ENCODE assay signal across 8 cellular contexts in the genomic region with DNA sequence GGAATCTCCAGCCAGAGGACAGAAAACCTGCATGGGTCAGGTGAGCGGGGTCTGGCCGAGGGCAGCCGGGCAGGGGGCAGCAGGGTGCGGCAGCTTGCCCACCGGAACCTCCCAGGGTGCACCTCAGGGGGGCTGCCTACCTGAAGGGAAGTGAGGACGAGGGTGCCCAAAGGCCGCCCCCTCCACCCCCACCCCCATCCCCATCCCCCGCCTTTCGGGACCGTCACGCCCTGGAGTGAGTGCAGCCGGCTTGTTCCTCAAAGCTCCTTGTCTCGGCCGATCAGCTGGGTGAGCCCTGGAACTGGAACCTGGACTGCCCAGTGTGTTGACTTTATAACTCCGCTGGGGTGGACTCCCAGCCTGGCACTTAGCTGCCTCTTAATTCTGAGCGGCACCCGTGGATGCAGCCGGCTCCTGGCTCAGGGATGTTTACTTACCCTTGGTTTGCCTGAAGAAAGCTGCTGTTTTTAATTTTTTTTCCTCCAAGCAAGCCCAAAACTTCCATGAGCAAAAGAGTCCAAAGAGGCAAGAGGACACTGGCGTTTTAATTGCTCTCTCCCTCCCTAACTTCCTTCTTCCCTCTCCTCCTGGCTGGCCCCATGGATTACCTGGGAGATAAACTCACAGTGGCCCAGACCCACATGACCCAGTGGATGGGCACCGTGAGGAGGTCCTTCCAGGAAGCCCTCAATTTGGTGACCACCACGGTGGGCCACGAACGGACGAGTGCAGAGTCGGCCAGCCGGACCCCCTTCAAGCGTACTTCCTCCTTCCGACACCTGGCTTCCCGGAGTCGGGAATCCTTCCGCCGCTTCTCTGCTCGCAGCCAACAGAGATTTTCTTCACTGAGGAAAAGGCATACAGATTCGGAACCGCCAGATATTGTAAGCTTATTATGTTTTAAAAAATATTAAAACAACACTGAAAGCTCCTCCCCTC.
A peak's percentile ranks its signal among the peaks of the same experiment; 100 is the strongest.
DNase-seq lines count a peak whose midpoint lies in the region; ATAC-seq and TF ChIP-seq lines count a peak whose summit lies in the region.

No MANE protein-coding gene starts in this region.

- peaks cover 0 to 6% (median 0%) of the 10 kb centered on the region in 3 donors for H3K9me3 Mint-ChIP-seq in IgD-negative memory B cell

- TF ChIP-seq CTCF in BE2C (IDR thresholded peaks at IDR 0.05; ENCODE audit: low read depth, low read length) = no peak
- no peak for TF ChIP-seq CTCF in choroid plexus epithelial cell (conservative IDR thresholded peaks at IDR 0.05; ENCODE audit: low read depth, low read length)
- no peak for TF ChIP-seq CTCF in lung (IDR thresholded peaks at IDR 0.05; ENCODE audit: control extremely low read depth, extremely low read depth)
- TF ChIP-seq CTCF in thyroid gland (IDR thresholded peaks at IDR 0.05) = no peak

- peak overlapping the region in 1 of 2 donors; percentile 92 for H3K27ac ChIP-seq in lung (ENCODE audit: low read depth in 1 of 2, low read length in 1 of 2)
- H3K27ac ChIP-seq in thyroid gland = peak overlapping the region; percentile 86 to 93 (median 87)

- H3K27me3 ChIP-seq in BE2C (no peaks in the 10 kb centered on the region), lung (ENCODE audit: control insufficient read depth, insufficient read depth) (no peaks in the 10 kb centered on the region), thyroid gland (no peaks in the 10 kb centered on the region)

- intact Hi-C loops in thyroid gland (cut with DNase I) = loop anchor here (10.0 kb wide), 1 partner anchor 63 kb away; no protein-coding TSS in a partner anchor

- WGBS in lung, 2 donors = 13 to 20% methylated on average over 33 to 35 of the region's 35 CpGs
- WGBS in thyroid gland, 2 donors = 34 to 38% methylated on average over 20 to 21 of the region's 35 CpGs

- peaks cover 1% of the 10 kb centered on the region for H3K36me3 Mint-ChIP-seq in IgD-negative memory B cell

- H3K4me3 Mint-ChIP-seq in IgD-negative memory B cell = peak overlapping the region; percentile 45 to 88 (median 50)

- H3K27me3 Mint-ChIP-seq in IgD-negative memory B cell = peaks cover 30% of the 10 kb centered on the region

- H3K4me3 ChIP-seq in BE2C (ENCODE audit: low read depth, low read length) (peak overlapping the region; percentile 84), choroid plexus epithelial cell (ENCODE audit: low read depth, low read length) (peak overlapping the region; percentile 47), lung (peak overlapping the region; percentile 22), thyroid gland (replicated peaks in 1 of 3) (peak overlapping the region; percentile 30 to 44 (median 40))

- H3K4me1 Mint-ChIP-seq in IgD-negative memory B cell = peaks cover 0 to 7% (median 0%) of the 10 kb centered on the region in 3 donors

- DNase-seq in BE2C = no peak
- no peak for DNase-seq in choroid plexus epithelial cell (ENCODE audit: low read depth)
- DNase-seq in lung (ENCODE audit: low spot score) = peak; percentile 75
- DNase-seq in thyroid gland = peak; percentile 96 to 97
- DNase-seq in DMS153 (lab: John Stamatoyannopoulos, UW) = no peak
- no peak for DNase-seq in activated CD4-positive, alpha-beta T cell treated with anti-CD3 and anti-CD28 coated beads for 48 hours

- H3K27ac Mint-ChIP-seq in IgD-negative memory B cell = peak overlapping the region in 1 of 3 donors; percentile 27

- H3K4me1 ChIP-seq in BE2C = peaks cover 4% of the 10 kb centered on the region; the same call in 1 of the 2 replicates
- peaks cover 0 to 18% of the 10 kb centered on the region in 2 donors for H3K4me1 ChIP-seq in lung (ENCODE audit: control insufficient read depth in 2 of 2, insufficient read depth in 2 of 2, low read length in 2 of 2)
- peaks cover 49 to 50% of the 10 kb centered on the region in 2 donors for H3K4me1 ChIP-seq in thyroid gland

- H3K36me3 ChIP-seq in BE2C (no peaks in the 10 kb centered on the region), lung (ENCODE audit: control insufficient read depth in 2 of 2, insufficient read depth in 2 of 2, low read length in 2 of 2) (no peaks in the 10 kb centered on the region), thyroid gland (no peaks in the 10 kb centered on the region)

- ATAC-seq in lung (ENCODE audit: insufficient read depth, low FRiP score) = peak; percentile 39
- no peak for ATAC-seq in HG02973 (IDR thresholded peaks at IDR 0.05; ENCODE audit: unreplicated experiment)

- no peaks in the 10 kb centered on the region for H3K9me3 ChIP-seq in BE2C
- H3K9me3 ChIP-seq in lung (ENCODE audit: control insufficient read depth in 2 of 2, insufficient read depth in 1 of 2, low read length in 1 of 2) = peaks cover 0 to 5% of the 10 kb centered on the region in 2 donors
- H3K9me3 ChIP-seq in thyroid gland = no peaks in the 10 kb centered on the region

- TF ChIP-seq POLR2A in thyroid gland (IDR thresholded peaks at IDR 0.05) = peak in 1 of 2 donors; percentile 65

Comparison
In these comparisons a context has a peak if more than half of its experiments do, and no peak if none do; other contexts are left out.
1. DNase-seq: peak in lung (single experiment) and thyroid gland (2 of 2); none in BE2C (single experiment), choroid plexus epithelial cell (single experiment), DMS153 (single experiment) and activated CD4-positive, alpha-beta T cell treated with anti-CD3 and anti-CD28 coated beads for 48 hours (single experiment).
2. H3K4me3 ChIP-seq: peak in every context shown above with its lines; median percentile 84 in BE2C; 47 in choroid plexus epithelial cell; 40 in thyroid gland; 22 in lung.